8 cellular contexts compared by ENCODE assay signal in the genomic region with DNA sequence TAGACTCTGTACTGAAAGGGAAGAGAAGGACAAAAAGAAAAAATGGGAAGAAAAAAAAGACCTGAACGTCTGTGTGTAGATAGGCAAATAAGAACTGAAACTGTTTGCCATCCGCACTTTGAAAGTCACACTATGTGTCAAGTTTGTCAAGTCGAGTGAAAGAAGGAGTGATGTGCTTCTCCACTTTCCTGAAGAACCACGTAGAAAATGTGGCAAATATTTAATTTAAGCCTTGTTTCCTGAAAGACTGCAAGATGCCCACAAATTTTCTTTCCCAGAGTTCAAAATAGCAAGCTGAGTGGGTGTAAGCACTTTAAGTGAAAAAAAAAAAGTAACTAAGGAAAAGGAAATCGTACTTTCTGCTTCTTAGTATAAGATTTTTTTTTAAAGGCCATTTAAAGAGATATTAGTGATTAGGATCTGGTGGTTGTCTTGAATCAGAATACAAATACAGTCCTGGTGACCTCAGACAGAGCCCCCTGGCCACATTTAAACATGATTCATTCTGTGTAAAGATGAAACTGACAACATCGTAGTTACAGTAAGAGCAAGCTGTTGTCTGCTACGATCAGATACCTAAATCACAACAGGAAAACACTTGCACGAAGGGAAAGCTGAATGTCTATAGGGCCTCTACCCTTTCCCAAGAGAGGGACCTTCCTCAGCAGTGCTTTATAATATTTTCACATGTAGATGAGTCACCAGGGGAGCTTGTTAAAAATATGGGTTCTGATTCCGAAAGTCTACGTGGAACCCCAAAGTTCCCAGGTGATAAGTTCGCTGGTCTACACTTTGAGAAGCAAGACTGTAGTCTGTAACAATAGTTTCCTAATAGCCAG.
DNase-seq lines count a peak whose midpoint lies in the region; ATAC-seq and TF ChIP-seq lines count a peak whose summit lies in the region.

No MANE protein-coding gene starts in this region.

- no peaks in the 10 kb centered on the region for H3K27me3 Mint-ChIP-seq in activated naive CD4-positive, alpha-beta T cell treated with anti-CD3 and anti-CD28 coated beads, Interleukin-2, amount 10 ng/mL, durations not matched to agents 7 days and 5 days
- H3K27me3 Mint-ChIP-seq in Caco-2 (ENCODE audit: insufficient read depth, unreplicated experiment): no peaks in the 10 kb centered on the region

- no TSS peak for BruUV-seq in Caco-2 (replicated peaks; lab: Mats Ljungman, UMichigan)

- peak overlapping the region in 1 of 2 experiments; percentile 40 for H3K18ac ChIP-seq in mesenchymal stem cell (ENCODE audit: low read depth in 1 of 2, low read length in 2 of 2)

- no peaks in the 10 kb centered on the region for H4K20me1 ChIP-seq in DND-41 (ENCODE audit: insufficient read depth, low read length)

- peaks cover 5% of the 10 kb centered on the region for H3K79me1 ChIP-seq in mesenchymal stem cell (replicated peaks; ENCODE audit: low read length, poor library complexity, severe bottlenecking)

- H3K27ac Mint-ChIP-seq in activated naive CD4-positive, alpha-beta T cell treated with anti-CD3 and anti-CD28 coated beads, Interleukin-2, amount 10 ng/mL, durations not matched to agents 7 days and 5 days: peak overlapping the region; percentile 92
- H3K27ac Mint-ChIP-seq in Caco-2 (ENCODE audit: unreplicated experiment): no peak overlapping the region

- ATAC-seq in DND-41 (ENCODE audit: insufficient read depth, low read depth) (peak; percentile 59), GM19463 (IDR thresholded peaks at IDR 0.05; ENCODE audit: unreplicated experiment) (peak; percentile 69), HG03469 (IDR thresholded peaks at IDR 0.05; ENCODE audit: unreplicated experiment) (peak; percentile 71)

- H3K36me3 Mint-ChIP-seq in activated naive CD4-positive, alpha-beta T cell treated with anti-CD3 and anti-CD28 coated beads, Interleukin-2, amount 10 ng/mL, durations not matched to agents 7 days and 5 days: peaks cover 5% of the 10 kb centered on the region
- no peaks in the 10 kb centered on the region for H3K36me3 Mint-ChIP-seq in Caco-2 (ENCODE audit: insufficient read depth, unreplicated experiment)

- H3K27ac ChIP-seq in DND-41 (ENCODE audit: low read length) (peak overlapping the region; percentile 71), mesenchymal stem cell (ENCODE audit: low read length, poor library complexity, severe bottlenecking) (peak overlapping the region; percentile 40)

- WGBS in mesenchymal stem cell: 33% methylated on average over 9 of the region's 11 CpGs

- no peaks in the 10 kb centered on the region for H3K79me2 ChIP-seq in DND-41 (ENCODE audit: insufficient read depth, low read length)

- POLR2A ChIA-PET in Caco-2 (lab: Charles Lee): no interaction called here

- TF ChIP-seq CTCF in DND-41 (IDR thresholded peaks at IDR 0.05; ENCODE audit: borderline replicate concordance, extremely low read depth, low read length, poor library complexity, severe bottlenecking): no peak
- TF ChIP-seq CTCF in Caco-2 (IDR thresholded peaks at IDR 0.05; ENCODE audit: insufficient read depth in 1 of 2, low read depth in 1 of 2, low read length in 1 of 2, severe bottlenecking in 1 of 2, unreplicated experiment in 1 of 2): no peak

- no peak overlapping the region for H4K91ac ChIP-seq in mesenchymal stem cell (ENCODE audit: low read length)

- no peak overlapping the region for H4K8ac ChIP-seq in mesenchymal stem cell (ENCODE audit: low read length)

- H2BK15ac ChIP-seq in mesenchymal stem cell (ENCODE audit: low read depth, poor library complexity, severe bottlenecking): no peak overlapping the region

- H2BK5ac ChIP-seq in mesenchymal stem cell (ENCODE audit: low read depth, low read length, poor library complexity, severe bottlenecking): no peak overlapping the region

- no peak overlapping the region for H3K23ac ChIP-seq in mesenchymal stem cell (ENCODE audit: low read length in 2 of 2)

- H2AK5ac ChIP-seq in mesenchymal stem cell (ENCODE audit: low read length, severe bottlenecking): no peak overlapping the region

- no peaks in the 10 kb centered on the region for H3K36me3 ChIP-seq in DND-41 (ENCODE audit: insufficient read depth, low read length)
- H3K36me3 ChIP-seq in mesenchymal stem cell (ENCODE audit: control insufficient read depth in 1 of 2, insufficient read depth in 2 of 2, low read depth in 1 of 2, low read length in 2 of 2): no peaks in the 10 kb centered on the region
- no peaks in the 10 kb centered on the region for H3K36me3 ChIP-seq in Caco-2 (ENCODE audit: control insufficient read depth, insufficient read depth, low read length)

- H3K4me3 ChIP-seq in DND-41 (ENCODE audit: low read depth in 1 of 2, low read length in 2 of 2) (peak overlapping the region in 1 of 2 experiments; percentile 42; a peak in 2 of 4 replicates), mesenchymal stem cell (ENCODE audit: insufficient read depth in 1 of 2, low read depth in 1 of 2, low read length in 2 of 2) (peak overlapping the region in 1 of 2 experiments; percentile 60), Caco-2 (ENCODE audit: low read depth, low read length) (no peak overlapping the region)

- CTCF ChIA-PET in activated naive CD4-positive, alpha-beta T cell treated with anti-CD3 and anti-CD28 coated beads, Interleukin-2, amount 10 ng/mL, durations not matched to agents 7 days and 5 days (lab: Charles Lee): interaction anchor here (1.0 to 1.8 kb wide), 6 partner anchors 16 to 46 kb away, joined by 3 to 6 read pairs (median 4); no protein-coding TSS in a partner anchor
- CTCF ChIA-PET in Caco-2 (lab: Charles Lee): no interaction called here

- DNase-seq in DND-41 (peak; percentile 32), mesenchymal stem cell (peak; percentile 94), Caco-2 (no peak), NCI-H510A treated with DMSO at 0.1 percent for 48 hours (lab: John Stamatoyannopoulos, UW) (no peak), HUDEP-2 (lab: John Stamatoyannopoulos, UW; ENCODE audit: unreplicated experiment in 76 of 76) (no peak)
- DNase-seq in activated naive CD4-positive, alpha-beta T cell treated with anti-CD3 and anti-CD28 coated beads, Interleukin-2, amount 10 ng/mL, durations not matched to agents 7 days and 5 days: peak; percentile 47

- H3K4me2 ChIP-seq in DND-41 (ENCODE audit: insufficient read depth, low read length) (peak overlapping the region; percentile 66), mesenchymal stem cell (ENCODE audit: low read length, poor library complexity, severe bottlenecking) (peak overlapping the region; percentile 57)

- H2BK12ac ChIP-seq in mesenchymal stem cell (ENCODE audit: low read length in 2 of 2): no peak overlapping the region

- intact Hi-C loops in Caco-2 (cut with micrococcal nuclease; ENCODE audit: unreplicated experiment): no loop called here

- H3K4me1 ChIP-seq in DND-41 (ENCODE audit: insufficient read depth, low read length): peaks cover 49% of the 10 kb centered on the region
- peaks cover 11% of the 10 kb centered on the region for H3K4me1 ChIP-seq in mesenchymal stem cell (ENCODE audit: control insufficient read depth, insufficient read depth, low read depth, low read length)
- peaks cover 19% of the 10 kb centered on the region for H3K4me1 ChIP-seq in Caco-2

- H3K9ac ChIP-seq in DND-41 (ENCODE audit: low read depth, low read length): peak overlapping the region; percentile 36
- peak overlapping the region; percentile 83 for H3K9ac ChIP-seq in mesenchymal stem cell (ENCODE audit: low read length)

- H3K4me3 Mint-ChIP-seq in activated naive CD4-positive, alpha-beta T cell treated with anti-CD3 and anti-CD28 coated beads, Interleukin-2, amount 10 ng/mL, durations not matched to agents 7 days and 5 days: peak overlapping the region; percentile 76
- H3K4me3 Mint-ChIP-seq in Caco-2 (ENCODE audit: unreplicated experiment): no peak overlapping the region

- no peaks in the 10 kb centered on the region for H3K9me3 Mint-ChIP-seq in activated naive CD4-positive, alpha-beta T cell treated with anti-CD3 and anti-CD28 coated beads, Interleukin-2, amount 10 ng/mL, durations not matched to agents 7 days and 5 days
- H3K9me3 Mint-ChIP-seq in Caco-2 (ENCODE audit: unreplicated experiment): no peaks in the 10 kb centered on the region

- H3K4me1 Mint-ChIP-seq in activated naive CD4-positive, alpha-beta T cell treated with anti-CD3 and anti-CD28 coated beads, Interleukin-2, amount 10 ng/mL, durations not matched to agents 7 days and 5 days: peaks cover 87% of the 10 kb centered on the region
- no peaks in the 10 kb centered on the region for H3K4me1 Mint-ChIP-seq in Caco-2 (ENCODE audit: low read depth, unreplicated experiment)

- H2AFZ ChIP-seq in DND-41 (ENCODE audit: low read depth, low read length): peak overlapping the region; percentile 55; the same call in 1 of the 2 replicates
- H2AFZ ChIP-seq in mesenchymal stem cell (ENCODE audit: low read depth, low read length): no peak overlapping the region

- H2BK120ac ChIP-seq in mesenchymal stem cell (ENCODE audit: low read depth, low read length): no peak overlapping the region

- H3K14ac ChIP-seq in mesenchymal stem cell (ENCODE audit: low read length in 2 of 2): no peak overlapping the region

- H3K4ac ChIP-seq in mesenchymal stem cell (ENCODE audit: low read depth in 1 of 2, low read length in 2 of 2): no peak overlapping the region

- H3K27me3 ChIP-seq in DND-41 (ENCODE audit: insufficient read depth, low read length, poor library complexity) (no peaks in the 10 kb centered on the region), mesenchymal stem cell (ENCODE audit: control insufficient read depth in 1 of 2, insufficient read depth in 1 of 2, low read length in 2 of 2) (no peaks in the 10 kb centered on the region), Caco-2 (replicated peaks; ENCODE audit: control insufficient read depth, insufficient read depth, low read length) (no peaks in the 10 kb centered on the region)

- H3K9me3 ChIP-seq in DND-41 (ENCODE audit: insufficient read depth, low read length, severe bottlenecking) (no peaks in the 10 kb centered on the region), mesenchymal stem cell (ENCODE audit: control insufficient read depth, low read length) (no peaks in the 10 kb centered on the region), Caco-2 (no peaks in the 10 kb centered on the region)

Comparison
In these comparisons a context has a peak if more than half of its experiments do, and no peak if none do; other contexts are left out.
1. DNase-seq: peak in DND-41 (single experiment), activated naive CD4-positive, alpha-beta T cell treated with anti-CD3 and anti-CD28 coated beads, Interleukin-2, amount 10 ng/mL, durations not matched to agents 7 days and 5 days (single experiment) and mesenchymal stem cell (single experiment); none in Caco-2 (0 of 2), NCI-H510A treated with DMSO at 0.1 percent for 48 hours (single experiment) and HUDEP-2 (0 of 76).
2. Peak in every context shown above with its lines, with median percentiles within 50 percentile points of each other: ATAC-seq.